ENCODE assay signal across 10 cellular contexts in the genomic region with DNA sequence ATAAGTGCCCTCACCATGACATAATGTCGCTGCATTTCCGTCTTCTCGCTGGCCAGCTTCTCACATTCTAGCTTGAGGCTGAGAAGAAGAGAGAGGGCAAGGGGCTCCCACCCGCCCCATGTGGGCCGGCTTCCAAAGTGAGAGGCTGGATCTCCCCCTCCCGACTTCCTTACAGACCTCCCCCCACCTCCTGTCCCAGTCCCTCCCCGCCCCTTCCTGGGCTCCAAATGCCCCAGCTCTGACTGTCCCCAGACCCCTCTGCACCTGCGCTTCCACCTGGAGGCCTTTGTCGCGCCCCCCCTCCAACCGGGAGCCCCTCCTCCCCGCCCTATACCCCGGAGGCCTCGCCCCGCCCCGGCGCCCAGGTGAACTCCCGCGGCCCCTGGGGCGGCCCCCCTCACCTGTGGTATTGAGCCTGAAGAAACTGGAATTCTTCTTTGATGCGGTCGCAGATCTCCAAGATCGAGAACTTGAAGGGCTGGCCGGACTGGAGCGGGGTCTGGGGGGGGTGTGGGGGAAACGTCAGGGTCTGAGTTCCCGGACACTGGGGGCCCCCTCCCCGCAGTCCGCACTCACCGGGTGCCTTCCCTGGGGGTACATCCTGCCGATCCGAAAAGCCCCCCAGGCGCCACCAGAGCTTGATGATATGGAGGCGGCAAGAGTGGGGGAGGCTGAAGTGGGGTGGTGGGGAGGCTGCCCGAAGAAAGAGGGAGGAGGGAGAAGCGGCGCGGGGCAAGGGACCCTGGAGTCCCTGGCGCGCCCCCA. TPM values are rescaled to one million over a fixed set of nuclear protein-coding genes. Genes with fewer than 3 reads are reported as not detected.
A peak's percentile ranks its signal among the peaks of the same experiment; 100 is the strongest.
DNase-seq lines count a peak whose midpoint lies in the region; ATAC-seq and TF ChIP-seq lines count a peak whose summit lies in the region.
"Had no signal": no experiment of that assay in that cellular context is flagged by ENCODE, and none has a peak within 500 bp of the region (broad histone marks: within the 10 kb centered on the region; RNA-seq: fewer than 3 reads in every experiment).

No MANE protein-coding gene starts in this region.

- in situ Hi-C loops in astrocyte of the spinal cord (cut with HindIII; ENCODE audit: low sequenced_read_pairs) = no loop called here

- TF ChIP-seq CTCF in astrocyte of the spinal cord (IDR thresholded peaks at IDR 0.05; ENCODE audit: low read depth, low read length) (no peak), tibial nerve (IDR thresholded peaks at IDR 0.05) (no peak)

- peaks cover 0 to 44% (median 7%) of the 10 kb centered on the region in 4 donors for H3K4me1 ChIP-seq in tibial nerve

- CTCF ChIA-PET in activated CD4-positive, alpha-beta T cell treated with anti-CD3 and anti-CD28 coated beads for 36 hours (lab: Charles Lee) = no interaction called here

- peaks cover 0 to 4% of the 10 kb centered on the region in 2 donors for H3K27me3 ChIP-seq in tibial nerve

- 2 to 6% methylated on average over 26 to 32 of the region's 40 CpGs for WGBS in tibial nerve, 2 donors

- POLR2A ChIA-PET in activated CD4-positive, alpha-beta T cell treated with anti-CD3 and anti-CD28 coated beads for 36 hours (lab: Charles Lee) = no interaction called here

- intact Hi-C loops in activated CD4-positive, alpha-beta T cell treated with anti-CD3 and anti-CD28 coated beads for 36 hours (cut with DNase I, micrococcal nuclease) = no loop called here

- peaks cover 25% of the 10 kb centered on the region for H3K4me1 Mint-ChIP-seq in activated CD4-positive, alpha-beta T cell treated with anti-CD3 and anti-CD28 coated beads for 36 hours

- TF ChIP-seq EP300 in tibial nerve (IDR thresholded peaks at IDR 0.05) = no peak

- peak overlapping the region; percentile 51 for H3K4me3 Mint-ChIP-seq in activated CD4-positive, alpha-beta T cell treated with anti-CD3 and anti-CD28 coated beads for 36 hours

- H3K9me3 ChIP-seq in tibial nerve = no peaks in the 10 kb centered on the region

- H3K27me3 Mint-ChIP-seq in activated CD4-positive, alpha-beta T cell treated with anti-CD3 and anti-CD28 coated beads for 36 hours = peaks cover 10% of the 10 kb centered on the region

- no peak for ATAC-seq in activated CD4-positive, alpha-beta T cell treated with anti-CD3 and anti-CD28 coated beads for 36 hours
- ATAC-seq in GM19328 (IDR thresholded peaks at IDR 0.05; ENCODE audit: unreplicated experiment) (no peak), GM21381 (IDR thresholded peaks at IDR 0.05; ENCODE audit: unreplicated experiment) (no peak)

- H3K27ac Mint-ChIP-seq in activated CD4-positive, alpha-beta T cell treated with anti-CD3 and anti-CD28 coated beads for 36 hours = no peak overlapping the region

- H3K36me3 Mint-ChIP-seq in activated CD4-positive, alpha-beta T cell treated with anti-CD3 and anti-CD28 coated beads for 36 hours (ENCODE audit: low read depth) = no peaks in the 10 kb centered on the region

- no peak for TF ChIP-seq POLR2A in tibial nerve (IDR thresholded peaks at IDR 0.05)

- peak overlapping the region; percentile 36 for H3K4me3 ChIP-seq in astrocyte of the spinal cord (ENCODE audit: low read depth, low read length)
- H3K4me3 ChIP-seq in tibial nerve = peak overlapping the region; percentile 56 to 84 (median 73)

- H3K9me3 Mint-ChIP-seq in activated CD4-positive, alpha-beta T cell treated with anti-CD3 and anti-CD28 coated beads for 36 hours (ENCODE audit: low read depth) = no peaks in the 10 kb centered on the region

- H3K27ac ChIP-seq in tibial nerve = peak overlapping the region; percentile 80 to 94 (median 88)

- peaks cover 0 to 18% (median 0%) of the 10 kb centered on the region in 3 donors for H3K36me3 ChIP-seq in tibial nerve

- DNase-seq in activated CD4-positive, alpha-beta T cell treated with anti-CD3 and anti-CD28 coated beads for 36 hours = no peak
- DNase-seq in activated CD4-positive, alpha-beta T cell treated with anti-CD3 and anti-CD28 coated beads for 4 hours = no peak
- no peak for DNase-seq in astrocyte of the spinal cord (ENCODE audit: low read depth, low spot score)
- DNase-seq in left kidney (ENCODE audit: low read depth, low spot score) = peak; percentile 71
- no peak for DNase-seq in tibial nerve (ENCODE audit: low spot score in 2 of 2)
- DNase-seq in AG08396 (ENCODE audit: low spot score) = no peak
- DNase-seq: EL, NCI-H187 had no signal

RNA-seq across cellular contexts. Expression of gene TLE2, which starts 0.6 kb away (rescaled TPM):
- total RNA-seq in activated CD4-positive, alpha-beta T cell treated with anti-CD3 and anti-CD28 coated beads for 36 hours = 1 to 10 TPM; 4.7 to 6.3 TPM
- 100 to 1,000 TPM in 3 of 4 donors, 10 to 100 TPM in 1; 87.5 to 184 (median 122) TPM for total RNA-seq in tibial nerve

RNA-seq across cellular contexts. Expression of gene TLE5, which starts 33.8 kb away (rescaled TPM):
- 100 to 1,000 TPM; 349 to 533 TPM for total RNA-seq in activated CD4-positive, alpha-beta T cell treated with anti-CD3 and anti-CD28 coated beads for 36 hours
- 1,000 to 10,000 TPM in 1 of 4 donors, 100 to 1,000 TPM in 3; 449 to 1,111 (median 479) TPM for total RNA-seq in tibial nerve

RNA-seq across cellular contexts. Expression of gene TLE6, which starts 51.1 kb away (rescaled TPM):
- 1 to 10 TPM; 2.6 to 3.5 TPM for total RNA-seq in activated CD4-positive, alpha-beta T cell treated with anti-CD3 and anti-CD28 coated beads for 36 hours
- 10 to 100 TPM in 1 of 4 donors, 1 to 10 TPM in 1, under 1 TPM in 2; 0.44 to 13.5 (median 2.7) TPM for total RNA-seq in tibial nerve

Comparison
In these comparisons a context has a peak if more than half of its experiments do, and no peak if none do; other contexts are left out.
1. RNA of gene TLE2, which starts 0.6 kb away (total RNA-seq): 87.5 to 184 TPM in tibial nerve; 4.7 to 6.3 TPM in activated CD4-positive, alpha-beta T cell treated with anti-CD3 and anti-CD28 coated beads for 36 hours; every median in the first group is over 10 times any median in the second.